Comparison of ENCODE assay signal across 14 cellular contexts in the genomic region with DNA sequence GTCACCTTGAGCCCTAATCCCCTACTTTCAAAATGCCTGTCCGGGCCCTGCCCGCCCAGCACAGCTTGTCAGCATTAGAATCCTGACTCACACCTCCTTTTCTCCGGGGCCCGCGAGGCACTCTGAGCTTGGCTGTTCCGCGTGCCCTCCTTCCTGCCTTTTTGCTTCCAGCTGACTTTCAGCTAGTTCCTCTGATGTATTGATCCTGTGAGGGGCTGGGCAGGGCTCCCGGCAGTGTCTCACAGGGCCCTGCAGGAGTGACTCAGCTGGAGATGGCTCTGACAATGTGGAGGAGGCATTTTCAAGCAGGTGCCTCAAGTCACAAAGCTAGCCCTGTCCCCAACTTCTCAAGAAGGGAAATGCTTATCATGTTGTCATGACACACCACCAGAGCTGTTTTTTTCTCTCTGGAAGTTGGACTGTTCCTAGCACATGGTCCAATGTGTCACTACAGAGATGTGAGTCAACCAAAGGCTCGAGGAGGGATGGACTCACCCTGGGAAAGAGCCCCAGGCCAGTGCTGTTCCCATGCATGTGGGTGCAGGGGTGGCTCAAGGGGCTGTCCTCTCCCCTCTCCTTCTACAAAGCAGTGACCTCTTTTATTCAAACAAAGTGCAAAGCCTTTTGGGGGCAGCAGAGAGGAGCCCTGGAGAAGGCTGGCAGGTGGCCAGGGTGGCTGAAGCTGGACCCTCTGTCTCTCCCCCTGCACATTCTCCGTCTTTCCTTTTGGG. TPM values are rescaled to one million over a fixed set of nuclear protein-coding genes. Genes with fewer than 3 reads are reported as not detected.
DNase-seq lines count a peak whose midpoint lies in the region; ATAC-seq and TF ChIP-seq lines count a peak whose summit lies in the region.
"Had no signal": no experiment of that assay in that cellular context is flagged by ENCODE, and none has a peak within 500 bp of the region (broad histone marks: within the 10 kb centered on the region; RNA-seq: fewer than 3 reads in every experiment).

No MANE protein-coding gene starts in this region.

- no peaks in the 10 kb centered on the region for H3K27me3 ChIP-seq in Loucy (ENCODE audit: insufficient read depth, low read length, poor library complexity, severe bottlenecking)
- H3K27me3 ChIP-seq in brain microvascular endothelial cell (replicated peaks) = no peaks in the 10 kb centered on the region
- H3K27me3 ChIP-seq: pancreas had no signal

- no peak overlapping the region for H3K27ac ChIP-seq in brain microvascular endothelial cell
- H3K27ac ChIP-seq: esophagus squamous epithelium, pancreas, thoracic aorta had no signal

- H3K4me2 ChIP-seq in Loucy (ENCODE audit: low read depth, low read length, poor library complexity, severe bottlenecking) = no peak overlapping the region

- H3K4me1 ChIP-seq in Loucy (ENCODE audit: insufficient read depth, low read length, poor library complexity, severe bottlenecking) = no peaks in the 10 kb centered on the region
- H3K4me1 ChIP-seq: esophagus squamous epithelium, pancreas had no signal

- no peak overlapping the region for H3K9ac ChIP-seq in Loucy (ENCODE audit: low read depth, low read length, poor library complexity, severe bottlenecking)

- H4K20me1 ChIP-seq in Loucy (ENCODE audit: insufficient read depth, low read length, poor library complexity, severe bottlenecking) = no peaks in the 10 kb centered on the region

- DNase-seq in EH (ENCODE audit: low read depth) (peak; percentile 85), brain microvascular endothelial cell (peak; percentile 24), myocyte (ENCODE audit: low read depth) (peak; percentile 23), NCI-H1694 treated with DMSO at 0.1 percent for 48 hours (lab: John Stamatoyannopoulos, UW) (no peak), dedifferentiated amniotic fluid mesenchymal stem cell (ENCODE audit: extremely low spot score) (no peak)
- DNase-seq in stimulated activated CD4-positive, alpha-beta T cell treated with anti-CD3 and anti-CD28 coated beads, Interleukin-15, amount 100 ng/mL, for 24 hours = no peak
- DNase-seq: activated CD8-positive, alpha-beta memory T cell treated with anti-CD3 and anti-CD28 coated beads for 24 hours; esophagus squamous epithelium; NCI-H345; pancreas had no signal

- in situ Hi-C loops in brain microvascular endothelial cell (cut with HindIII; ENCODE audit: low pct_ligation_motif_present, low sequenced_read_pairs) = no loop called here

- TF ChIP-seq CTCF in Loucy (conservative IDR thresholded peaks at IDR 0.05; ENCODE audit: low read length) = 0 out of 2 replicates have a peak, but pooled peaks have one; percentile 15
- no peak for TF ChIP-seq CTCF in brain microvascular endothelial cell (IDR thresholded peaks at IDR 0.05; ENCODE audit: low read depth, low read length, missing control alignments)

- no peaks in the 10 kb centered on the region for H3K9me3 ChIP-seq in Loucy (ENCODE audit: insufficient read depth, low read depth, low read length)
- H3K9me3 ChIP-seq: esophagus squamous epithelium, pancreas, thoracic aorta had no signal

- H3K4me3 ChIP-seq in Loucy (ENCODE audit: low read length, poor library complexity, severe bottlenecking) (no peak overlapping the region), brain microvascular endothelial cell (ENCODE audit: low read depth, low read length) (no peak overlapping the region)
- H3K4me3 ChIP-seq: esophagus squamous epithelium, pancreas, thoracic aorta had no signal

- no peaks in the 10 kb centered on the region for H3F3A ChIP-seq in Loucy (ENCODE audit: low read depth)

- no peaks in the 10 kb centered on the region for H3K79me2 ChIP-seq in Loucy (ENCODE audit: insufficient read depth, low read length)

- H3K36me3 ChIP-seq in Loucy (ENCODE audit: insufficient read depth, low read length) (no peaks in the 10 kb centered on the region), brain microvascular endothelial cell (replicated peaks) (no peaks in the 10 kb centered on the region)
- H3K36me3 ChIP-seq: esophagus squamous epithelium, pancreas, thoracic aorta had no signal

- no peaks in the 10 kb centered on the region for H3K9me2 ChIP-seq in Loucy (replicated peaks; ENCODE audit: low read depth, low read length)

- no peak overlapping the region for H2AFZ ChIP-seq in Loucy (ENCODE audit: low read length)

- ATAC-seq in GM19023 (IDR thresholded peaks at IDR 0.05; ENCODE audit: unreplicated experiment) = no peak

RNA-seq across cellular contexts. Expression of a gene that starts 30.6 kb away (rescaled TPM):
- total RNA-seq in myocyte = 1.0 and 1.4 TPM in 2 replicates
- polyA plus RNA-seq in myocyte (2012) = 0.55 TPM
- total RNA-seq: esophagus squamous epithelium, kidney epithelial cell had no signal

Comparison
In these comparisons a context has a peak if more than half of its experiments do, and no peak if none do; other contexts are left out.
1. DNase-seq: peak in EH (single experiment), brain microvascular endothelial cell (single experiment) and myocyte (single experiment); none in NCI-H1694 treated with DMSO at 0.1 percent for 48 hours (single experiment), dedifferentiated amniotic fluid mesenchymal stem cell (single experiment) and stimulated activated CD4-positive, alpha-beta T cell treated with anti-CD3 and anti-CD28 coated beads, Interleukin-15, amount 100 ng/mL, for 24 hours (single experiment).